ENCODE assay signal across 16 cellular contexts in the genomic region with DNA sequence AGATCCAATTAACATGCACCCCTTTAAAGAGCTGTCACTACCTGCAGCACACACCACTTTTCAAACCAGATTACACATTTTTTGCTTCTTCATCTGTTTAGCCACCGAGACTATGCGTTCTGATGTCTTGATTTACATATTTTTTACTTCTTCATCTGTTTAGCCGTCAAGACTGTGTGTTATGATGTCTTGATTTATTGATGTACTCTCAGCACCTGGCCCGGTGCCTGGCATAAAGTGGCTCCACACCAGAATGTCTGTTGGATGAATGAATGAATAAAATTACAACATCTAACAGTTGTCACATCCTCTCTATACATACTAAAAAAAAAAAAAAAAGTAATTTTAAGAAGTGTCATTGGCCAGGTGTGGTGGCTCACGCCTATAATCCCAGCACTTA.
"Had no signal": no experiment of that assay in that cellular context is flagged by ENCODE, and none has a peak within 500 bp of the region (broad histone marks: within the 10 kb centered on the region; RNA-seq: fewer than 3 reads in every experiment).

No MANE protein-coding gene starts in this region.

- H3K9me3 Mint-ChIP-seq: activated naive CD4-positive, alpha-beta T cell treated with anti-CD3 and anti-CD28 coated beads, Interleukin-2, amount 50 U/mL, for 24 hours; endodermal cell; memory B cell; natural killer cell; stimulated activated naive CD8-positive, alpha-beta T cell treated with anti-CD3 and anti-CD28 coated beads, Interleukin-15, Interleukin-2, amounts not matched to agents 100 ng/mL and 50 ng/mL, for 24 hours; type B pancreatic cell had no signal

- DNase-seq: activated CD4-positive, alpha-beta T cell treated with anti-CD3 and anti-CD28 coated beads, Interleukin-2, amount 50 U/mL, for 48 hours; activated effector memory CD4-positive, alpha-beta T cell treated with anti-CD3 and anti-CD28 coated beads, Interleukin-2, amount 50 U/mL, for 16 hours; activated T-cell treated with anti-CD3 and anti-CD28 coated beads, Interleukin-2, amount 50 U/mL, for 1 hour; dorsolateral prefrontal cortex; endodermal cell; islet precursor cell; left ventricle myocardium inferior; natural killer cell had no signal

- H3K4me1 ChIP-seq: adrenal gland, left ventricle myocardium inferior, right atrium auricular region, suprapubic skin had no signal

- H3K4me3 ChIP-seq: adrenal gland, dorsolateral prefrontal cortex, hepatocyte, left ventricle myocardium inferior, right atrium auricular region, suprapubic skin had no signal

- H2AFZ ChIP-seq: hepatocyte had no signal

- H3K4me3 Mint-ChIP-seq: activated naive CD4-positive, alpha-beta T cell treated with anti-CD3 and anti-CD28 coated beads, Interleukin-2, amount 50 U/mL, for 24 hours; endodermal cell; memory B cell; natural killer cell; stimulated activated naive CD8-positive, alpha-beta T cell treated with anti-CD3 and anti-CD28 coated beads, Interleukin-15, Interleukin-2, amounts not matched to agents 100 ng/mL and 50 ng/mL, for 24 hours; type B pancreatic cell had no signal

- H3K36me3 Mint-ChIP-seq: activated naive CD4-positive, alpha-beta T cell treated with anti-CD3 and anti-CD28 coated beads, Interleukin-2, amount 50 U/mL, for 24 hours; memory B cell; natural killer cell; type B pancreatic cell had no signal

- H3K9me3 ChIP-seq: adrenal gland, left ventricle myocardium inferior, right atrium auricular region, suprapubic skin had no signal

- H3K27ac Mint-ChIP-seq: activated naive CD4-positive, alpha-beta T cell treated with anti-CD3 and anti-CD28 coated beads, Interleukin-2, amount 50 U/mL, for 24 hours; endodermal cell; memory B cell; natural killer cell; stimulated activated naive CD8-positive, alpha-beta T cell treated with anti-CD3 and anti-CD28 coated beads, Interleukin-15, Interleukin-2, amounts not matched to agents 100 ng/mL and 50 ng/mL, for 24 hours; type B pancreatic cell had no signal

- H3K27ac ChIP-seq: adrenal gland, dorsolateral prefrontal cortex, hepatocyte, left ventricle myocardium inferior, right atrium auricular region, suprapubic skin had no signal

- H3K4me2 ChIP-seq: hepatocyte had no signal

- H3K36me3 ChIP-seq: adrenal gland, left ventricle myocardium inferior, right atrium auricular region, suprapubic skin had no signal

- H3K27me3 ChIP-seq: adrenal gland, dorsolateral prefrontal cortex, hepatocyte, right atrium auricular region, suprapubic skin had no signal

- H3K4me1 Mint-ChIP-seq: activated naive CD4-positive, alpha-beta T cell treated with anti-CD3 and anti-CD28 coated beads, Interleukin-2, amount 50 U/mL, for 24 hours had no signal

- H3K27me3 Mint-ChIP-seq: activated naive CD4-positive, alpha-beta T cell treated with anti-CD3 and anti-CD28 coated beads, Interleukin-2, amount 50 U/mL, for 24 hours; stimulated activated naive CD8-positive, alpha-beta T cell treated with anti-CD3 and anti-CD28 coated beads, Interleukin-15, Interleukin-2, amounts not matched to agents 100 ng/mL and 50 ng/mL, for 24 hours; type B pancreatic cell had no signal

- H3K79me2 ChIP-seq: hepatocyte had no signal

- ATAC-seq: natural killer cell had no signal
